Comparison of ENCODE assay signal across 19 cellular contexts in genomic region chr1:14435368-14436023, GRCh38.
DNase-seq lines count a peak whose midpoint lies in the region; ATAC-seq and TF ChIP-seq lines count a peak whose summit lies in the region.
"Had no signal": no experiment of that assay in that cellular context is flagged by ENCODE, and none has a peak within 500 bp of the region (broad histone marks: within the 10 kb centered on the region; RNA-seq: fewer than 3 reads in every experiment).

No MANE protein-coding gene starts in this region.

- DNase-seq in NCI-H748 (lab: John Stamatoyannopoulos, UW; ENCODE audit: unreplicated experiment) (peak; percentile 7), NCI-H748 treated with DMSO at 0.1 percent for 48 hours (lab: John Stamatoyannopoulos, UW) (no peak), foreskin keratinocyte (no peak), progenitor cell of endocrine pancreas (ENCODE audit: low spot score, unreplicated experiment) (peak; percentile 30), psoas muscle (no peak)
- DNase-seq in CD4-positive, alpha-beta memory T cell = no peak
- DNase-seq: activated CD8-positive, alpha-beta memory T cell treated with anti-CD3 and anti-CD28 coated beads, Interleukin-2, amount 50 U/mL, for 4 hours; central memory CD4-positive, alpha-beta T cell; COR-L47; NCI-H1048; SHP77 treated with DMSO at 0.1 percent for 48 hours; stimulated activated CD4-positive, alpha-beta T cell treated with anti-CD3 and anti-CD28 coated beads, Interleukin-15, amount 100 ng/mL, for 24 hours; stimulated activated CD8-positive, alpha-beta memory T cell treated with anti-CD3 and anti-CD28 coated beads, Interleukin-4, amount 100 ng/mL, for 48 hours had no signal

- no peaks in the 10 kb centered on the region for H3K79me2 ChIP-seq in OCI-LY1 (ENCODE audit: insufficient read depth, low read length)
- H3K79me2 ChIP-seq: parathyroid adenoma had no signal

- no peak overlapping the region for H3K9ac ChIP-seq in OCI-LY1 (ENCODE audit: low read length)
- H3K9ac ChIP-seq: parathyroid adenoma had no signal

- TF ChIP-seq CTCF in OCI-LY1 (IDR thresholded peaks at IDR 0.05; ENCODE audit: low read length) = peak; percentile 37; the same call in 1 of the 2 replicates
- peak; percentile 45 for TF ChIP-seq CTCF in foreskin keratinocyte (conservative IDR thresholded peaks at IDR 0.05)
- peak; percentile 57 for TF ChIP-seq CTCF in progenitor cell of endocrine pancreas (IDR thresholded peaks at IDR 0.05; ENCODE audit: unreplicated experiment)
- no peak for TF ChIP-seq CTCF in psoas muscle (IDR thresholded peaks at IDR 0.05)

- CTCF ChIA-PET in CD4-positive, alpha-beta memory T cell (lab: Charles Lee; ENCODE audit: partially characterized antibody) = no interaction called here

- no peaks in the 10 kb centered on the region for H3K9me3 ChIP-seq in OCI-LY1 (ENCODE audit: low read length)
- no peaks in the 10 kb centered on the region for H3K9me3 ChIP-seq in psoas muscle
- H3K9me3 ChIP-seq in CD4-positive, alpha-beta memory T cell (ENCODE audit: control insufficient read depth in 1 of 2, low read length in 2 of 2) = no peaks in the 10 kb centered on the region

- H3K4me3 Mint-ChIP-seq in progenitor cell of endocrine pancreas (ENCODE audit: low read depth) = no peak overlapping the region
- H3K4me3 Mint-ChIP-seq in CD4-positive, alpha-beta memory T cell = no peak overlapping the region
- H3K4me3 Mint-ChIP-seq: memory B cell had no signal

- H3K9me3 Mint-ChIP-seq in progenitor cell of endocrine pancreas (ENCODE audit: low read depth) = no peaks in the 10 kb centered on the region
- H3K9me3 Mint-ChIP-seq in CD4-positive, alpha-beta memory T cell = peaks cover 0 to 4% (median 1%) of the 10 kb centered on the region in 8 donors

- no peaks in the 10 kb centered on the region for H3K9me2 ChIP-seq in OCI-LY1 (ENCODE audit: low read depth, low read length)

- no peak overlapping the region for H3K4me2 ChIP-seq in OCI-LY1 (ENCODE audit: low read length)

- H3K27me3 ChIP-seq in OCI-LY1 (ENCODE audit: insufficient read depth, low read length) (no peaks in the 10 kb centered on the region), foreskin keratinocyte (no peaks in the 10 kb centered on the region), psoas muscle (ENCODE audit: insufficient read depth in 3 of 3, low read length in 2 of 3) (no peaks in the 10 kb centered on the region)
- no peaks in the 10 kb centered on the region for H3K27me3 ChIP-seq in CD4-positive, alpha-beta memory T cell (ENCODE audit: insufficient read depth, low read length)

- no peaks in the 10 kb centered on the region for H4K20me1 ChIP-seq in OCI-LY1 (ENCODE audit: insufficient read depth, low read length)

- no peaks in the 10 kb centered on the region for H3F3A ChIP-seq in OCI-LY1 (ENCODE audit: insufficient read depth, low read length)

- no peaks in the 10 kb centered on the region for H3K36me3 Mint-ChIP-seq in progenitor cell of endocrine pancreas (ENCODE audit: insufficient read depth)
- no peaks in the 10 kb centered on the region for H3K36me3 Mint-ChIP-seq in CD4-positive, alpha-beta memory T cell
- H3K36me3 Mint-ChIP-seq: memory B cell had no signal

- H3K4me1 Mint-ChIP-seq in progenitor cell of endocrine pancreas (ENCODE audit: low read depth) = no peaks in the 10 kb centered on the region
- H3K4me1 Mint-ChIP-seq in CD4-positive, alpha-beta memory T cell = no peaks in the 10 kb centered on the region
- H3K4me1 Mint-ChIP-seq: memory B cell had no signal

- H3K36me3 ChIP-seq in OCI-LY1 (ENCODE audit: insufficient read depth, low read length) (no peaks in the 10 kb centered on the region), psoas muscle (ENCODE audit: insufficient read depth in 1 of 2, low read depth in 1 of 2) (no peaks in the 10 kb centered on the region)
- no peaks in the 10 kb centered on the region for H3K36me3 ChIP-seq in CD4-positive, alpha-beta memory T cell (ENCODE audit: insufficient read depth, low read length)

- WGBS in psoas muscle, 3 donors = 89 to 93% (median 92%) methylated on average over 14 of the region's 14 CpGs

- intact Hi-C loops in psoas muscle (cut with DNase I) = no loop called here
- intact Hi-C loops in CD4-positive, alpha-beta memory T cell (cut with micrococcal nuclease) = no loop called here

- H3K27ac ChIP-seq in OCI-LY1 (ENCODE audit: low read depth, low read length, poor library complexity, severe bottlenecking) (no peak overlapping the region), foreskin keratinocyte (no peak overlapping the region), psoas muscle (no peak overlapping the region)
- no peak overlapping the region for H3K27ac ChIP-seq in CD4-positive, alpha-beta memory T cell (ENCODE audit: low read depth, low read length)
- H3K27ac ChIP-seq: HL-60, parathyroid adenoma had no signal

- H3K4me3 ChIP-seq in OCI-LY1 (ENCODE audit: low read depth, low read length, poor library complexity, severe bottlenecking) (no peak overlapping the region), psoas muscle (no peak overlapping the region)
- H3K4me3 ChIP-seq in CD4-positive, alpha-beta memory T cell (ENCODE audit: low read length in 2 of 2) = no peak overlapping the region

- H3K27me3 Mint-ChIP-seq in progenitor cell of endocrine pancreas = peaks cover 16% of the 10 kb centered on the region
- peaks cover 0 to 1% of the 10 kb centered on the region in 2 donors for H3K27me3 Mint-ChIP-seq in CD4-positive, alpha-beta memory T cell

- no peak overlapping the region for H2AFZ ChIP-seq in OCI-LY1 (ENCODE audit: low read length)
- H2AFZ ChIP-seq: parathyroid adenoma had no signal

- H3K4me1 ChIP-seq in OCI-LY1 (ENCODE audit: insufficient read depth, low read length, severe bottlenecking) (no peaks in the 10 kb centered on the region), foreskin keratinocyte (peaks cover 7% of the 10 kb centered on the region), psoas muscle (no peaks in the 10 kb centered on the region)
- no peaks in the 10 kb centered on the region for H3K4me1 ChIP-seq in CD4-positive, alpha-beta memory T cell (ENCODE audit: insufficient read depth, low read length)
- H3K4me1 ChIP-seq: parathyroid adenoma had no signal

- POLR2A ChIA-PET in CD4-positive, alpha-beta memory T cell (lab: Charles Lee; ENCODE audit: partially characterized antibody) = no interaction called here

- ATAC-seq in foreskin keratinocyte = no peak
- no peak for ATAC-seq in psoas muscle
- ATAC-seq in GM19463 (IDR thresholded peaks at IDR 0.05; ENCODE audit: unreplicated experiment) = no peak
- ATAC-seq: activated naive CD4-positive, alpha-beta T cell treated with anti-CD3 and anti-CD28 coated beads, Interleukin-2, amount 50 U/mL, for 72 hours had no signal

- H3K27ac Mint-ChIP-seq in progenitor cell of endocrine pancreas = no peak overlapping the region
- H3K27ac Mint-ChIP-seq in CD4-positive, alpha-beta memory T cell = no peak overlapping the region
- H3K27ac Mint-ChIP-seq: activated naive CD4-positive, alpha-beta T cell treated with anti-CD3 and anti-CD28 coated beads, Interleukin-2, amount 50 U/mL, for 72 hours; memory B cell had no signal

Comparison
In these comparisons a context has a peak if more than half of its experiments do, and no peak if none do; other contexts are left out.
1. DNase-seq: peak in NCI-H748 (single experiment) and progenitor cell of endocrine pancreas (single experiment); none in NCI-H748 treated with DMSO at 0.1 percent for 48 hours (single experiment), foreskin keratinocyte (0 of 2), psoas muscle (0 of 2) and CD4-positive, alpha-beta memory T cell (0 of 5).